In the genomic region with DNA sequence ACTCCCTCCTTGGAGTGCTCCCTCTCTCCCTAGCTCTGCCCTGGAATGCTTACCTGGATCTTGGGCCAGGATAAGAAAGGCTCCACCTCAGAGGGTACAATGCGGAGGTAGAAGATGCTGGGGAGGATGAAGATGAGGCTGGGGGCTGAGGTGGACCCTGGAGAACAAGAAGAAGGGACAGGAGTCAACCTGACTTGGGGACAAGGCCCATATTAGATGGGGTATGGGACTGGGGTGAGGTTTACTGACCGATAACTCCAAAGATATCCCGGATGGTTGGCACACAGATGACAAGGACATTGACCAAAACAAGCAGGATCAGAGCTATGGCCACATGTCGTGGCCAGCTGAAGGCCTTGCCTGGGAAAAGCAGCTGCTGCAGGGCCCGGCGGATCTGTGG, we compare ENCODE assay signal across 28 cellular contexts. TPM values are rescaled to one million over a fixed set of nuclear protein-coding genes. Genes with fewer than 3 reads are reported as not detected.
"Had no signal": no experiment of that assay in that cellular context is flagged by ENCODE, and none has a peak within 500 bp of the region (broad histone marks: within the 10 kb centered on the region; RNA-seq: fewer than 3 reads in every experiment).

No MANE protein-coding gene starts in this region.

- H3K36me3 ChIP-seq: MG63, Peyer's patch had no signal

- H3K4me1 ChIP-seq: Peyer's patch had no signal

- H3K27ac ChIP-seq: KMS-11, Peyer's patch had no signal

- ATAC-seq: T-helper 17 cell, WTC11 had no signal

- H3K9me3 ChIP-seq: MG63, Peyer's patch had no signal

- H3K27me3 Mint-ChIP-seq: T-helper 17 cell had no signal

- H3K27me3 ChIP-seq: MG63, Peyer's patch had no signal

- H3K4me3 Mint-ChIP-seq: T-helper 17 cell, WTC11 had no signal

- H3K4me1 Mint-ChIP-seq: WTC11 had no signal

- H3K4me3 ChIP-seq: MG63, Peyer's patch had no signal

- H3K9me3 Mint-ChIP-seq: activated T-helper 2 cell treated with anti-CD3 and anti-CD28 coated beads, Interferon-gamma antibody, Interleukin-2, Interleukin-4, amounts not matched to agents 10 μg/mL and 5 μg/mL and 100 μg/mL, durations not matched to agents 14 hours and 24 hours and 36 hours; WTC11 had no signal

- DNase-seq: activated CD4-positive, alpha-beta T cell treated with anti-CD3 and anti-CD28 coated beads for 48 hours; activated CD4-positive, alpha-beta T cell treated with anti-CD3 and anti-CD28 coated beads, Interleukin-2, amount 50 U/mL, for 4 hours; activated CD4-positive, CD25-positive, alpha-beta regulatory T cell treated with anti-CD3 and anti-CD28 coated beads, Interleukin-2, amount 50 U/mL, for 72 hours; activated gamma-delta T cell treated with Interleukin-2 at 50 U/mL for 16 hours; activated naive CD4-positive, alpha-beta T cell treated with anti-CD3 and anti-CD28 coated beads, Interleukin-2, amount 50 U/mL, for 16 hours; activated T-cell treated with anti-CD3 and anti-CD28 coated beads, Interleukin-2, amount 50 U/mL, for 1 hour; anterior cingulate cortex; cerebellar nuclear complex; MG63; MV-4-11; NCI-H1092 treated with DMSO at 0.1 percent for 48 hours; NCI-H1417 treated with DMSO at 0.1 percent for 48 hours; NCI-H1694; NCI-H2029 treated with DMSO at 0.1 percent for 48 hours; NCI-H510A treated with DMSO at 0.1 percent for 48 hours; NCI-H69; NK-92 treated with Interleukin-12 subunit alpha and Interleukin-12 subunit beta, amount 100 ng/mL, for 24 hours; OCI-M1; Peyer's patch; SHP77 treated with DMSO at 0.1 percent for 48 hours; T-helper 17 cell; T-helper 9 cell had no signal

- H3K27ac Mint-ChIP-seq: activated T-helper 2 cell treated with anti-CD3 and anti-CD28 coated beads, Interferon-gamma antibody, Interleukin-2, Interleukin-4, amounts not matched to agents 10 μg/mL and 5 μg/mL and 100 μg/mL, durations not matched to agents 14 hours and 24 hours and 36 hours; T-helper 17 cell; WTC11 had no signal

RNA-seq across cellular contexts. Expression of gene SLC38A5, which starts 10.6 kb away (rescaled TPM):
- total RNA-seq: SK-MEL-5 had no signal

RNA-seq across cellular contexts. Expression of gene SSX4B, which starts 47.7 kb away (rescaled TPM):
- total RNA-seq: activated CD8-positive, alpha-beta memory T cell treated with anti-CD3 and anti-CD28 coated beads for 36 hours; activated T-helper 2 cell treated with anti-CD3 and anti-CD28 coated beads, Interferon-gamma antibody, Interleukin-2, Interleukin-4, amounts not matched to agents 10 μg/mL and 5 μg/mL and 100 μg/mL, durations not matched to agents 14 hours and 24 hours and 36 hours; cardiac septum; Peyer's patch; T-helper 17 cell had no signal
